Comparison of ENCODE assay signal across 1 cellular context in the genomic region with DNA sequence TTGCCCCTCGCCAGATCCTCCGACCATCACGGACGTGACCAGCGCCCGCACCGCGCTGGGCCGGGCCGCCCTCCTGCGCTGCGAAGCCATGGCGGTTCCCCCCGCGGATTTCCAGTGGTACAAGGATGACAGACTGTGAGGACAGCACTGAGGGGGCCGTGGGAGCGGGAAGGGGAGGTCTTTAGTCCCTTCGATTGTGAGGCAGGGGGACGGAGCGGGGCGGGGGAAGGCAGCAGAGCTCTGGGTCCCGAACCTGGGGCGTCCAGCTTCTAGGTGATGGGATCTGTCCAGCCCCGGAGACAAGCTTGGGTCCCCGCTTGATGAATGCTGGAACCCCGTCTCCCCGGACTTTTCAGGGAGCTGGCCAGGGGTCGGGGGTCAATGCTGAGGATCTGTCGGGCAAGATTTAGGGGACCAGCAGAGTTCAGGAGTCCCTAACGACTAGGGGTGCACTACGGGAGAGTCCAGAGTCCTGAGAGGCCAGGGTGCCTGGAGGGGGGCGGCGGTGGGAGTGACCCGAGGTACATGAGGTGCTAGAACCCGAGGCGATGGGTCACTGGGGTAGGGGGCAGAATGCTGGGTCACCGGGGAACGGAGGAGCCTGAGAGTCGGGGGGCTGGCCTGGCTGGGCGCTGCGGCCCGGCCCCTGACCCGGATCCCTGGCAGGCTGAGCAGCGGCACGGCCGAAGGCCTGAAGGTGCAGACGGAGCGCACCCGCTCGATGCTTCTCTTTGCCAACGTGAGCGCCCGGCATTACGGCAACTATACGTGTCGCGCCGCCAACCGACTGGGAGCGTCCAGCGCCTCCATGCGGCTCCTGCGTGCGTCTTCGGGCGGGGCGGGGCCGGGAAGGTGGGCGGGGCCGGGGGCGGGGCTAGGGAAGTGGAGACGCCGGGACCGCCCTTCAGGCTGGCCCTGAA.
TF ChIP-seq lines count a peak whose summit lies in the region.

No MANE protein-coding gene starts in this region.

TF ChIP-seq in IMR-90, 13 proteins besides CTCF, POLR2A, EP300 and RAD21:
- TF ChIP-seq CHD1 (IDR thresholded peaks at IDR 0.05; ENCODE audit: low read depth, low read length) (no peak), FOS (IDR thresholded peaks at IDR 0.05; ENCODE audit: low read depth, low read length) (no peak), NFE2L2 (IDR thresholded peaks at IDR 0.05; ENCODE audit: low read depth, low read length) (no peak), CEBPB (IDR thresholded peaks at IDR 0.05; ENCODE audit: low read depth, low read length) (no peak), MAZ (IDR thresholded peaks at IDR 0.05; ENCODE audit: borderline replicate concordance, low read depth, low read length) (no peak), MXI1 (IDR thresholded peaks at IDR 0.05; ENCODE audit: borderline replicate concordance, low read depth, low read length) (no peak), RCOR1 (IDR thresholded peaks at IDR 0.05; ENCODE audit: insufficient replicate concordance, low read length) (no peak), BHLHE40 (IDR thresholded peaks at IDR 0.05; ENCODE audit: low read depth, low read length) (no peak), RFX5 (IDR thresholded peaks at IDR 0.05; ENCODE audit: low read depth, low read length) (no peak), SMC3 (IDR thresholded peaks at IDR 0.05; ENCODE audit: low read depth, low read length) (no peak)
- TF ChIP-seq, protein P1, sequence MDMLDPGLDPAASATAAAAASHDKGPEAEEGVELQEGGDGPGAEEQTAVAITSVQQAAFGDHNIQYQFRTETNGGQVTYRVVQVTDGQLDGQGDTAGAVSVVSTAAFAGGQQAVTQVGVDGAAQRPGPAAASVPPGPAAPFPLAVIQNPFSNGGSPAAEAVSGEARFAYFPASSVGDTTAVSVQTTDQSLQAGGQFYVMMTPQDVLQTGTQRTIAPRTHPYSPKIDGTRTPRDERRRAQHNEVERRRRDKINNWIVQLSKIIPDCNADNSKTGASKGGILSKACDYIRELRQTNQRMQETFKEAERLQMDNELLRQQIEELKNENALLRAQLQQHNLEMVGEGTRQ (IDR thresholded peaks at IDR 0.05; ENCODE audit: low read depth, low read length), result no peak
